Comparison of ENCODE assay signal across 1 cellular context in the genomic region with DNA sequence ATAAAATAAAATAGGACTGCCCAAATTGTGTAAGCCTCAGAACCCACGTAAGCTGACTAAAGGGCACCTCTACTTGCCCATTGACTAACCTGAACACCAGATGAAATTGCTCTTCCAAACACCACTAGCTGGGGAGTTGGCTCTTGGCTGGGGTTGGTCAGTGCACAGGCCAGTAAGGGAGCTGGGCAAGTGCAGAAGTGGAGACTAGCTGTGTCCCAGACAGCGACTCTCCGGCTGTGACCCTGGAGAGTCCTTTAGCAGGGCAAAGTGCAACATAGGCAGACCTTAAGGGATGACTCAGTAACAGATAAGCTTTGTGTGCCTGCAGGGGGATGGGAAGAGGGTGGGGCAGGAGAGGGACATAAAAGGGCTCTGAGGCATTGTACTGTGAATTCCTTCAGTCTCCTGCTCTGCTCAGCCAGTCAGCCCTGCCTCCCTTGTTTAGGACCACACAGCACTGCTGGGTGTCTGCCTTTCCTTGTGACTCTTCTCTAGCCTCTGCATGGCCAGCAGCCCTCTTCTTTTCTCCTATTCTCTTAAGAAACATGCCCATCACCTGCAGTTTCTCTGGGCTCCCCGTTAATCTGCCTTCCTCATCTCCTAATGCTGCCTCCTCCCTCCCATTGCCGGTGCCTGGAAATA.
A peak's percentile ranks its signal among the peaks of the same experiment; 100 is the strongest.
TF ChIP-seq lines count a peak whose summit lies in the region.

No MANE protein-coding gene starts in this region.

TF ChIP-seq in K562, 482 proteins besides CTCF, POLR2A, EP300 and RAD21 (continued from another document and continues in another):
- peak in 1 of 2 experiments; percentile 47 for TF ChIP-seq AFF1 (IDR thresholded peaks at IDR 0.05; ENCODE audit: low read depth in 1 of 2, partially characterized antibody in 2 of 2)
- TF ChIP-seq, protein P1, sequence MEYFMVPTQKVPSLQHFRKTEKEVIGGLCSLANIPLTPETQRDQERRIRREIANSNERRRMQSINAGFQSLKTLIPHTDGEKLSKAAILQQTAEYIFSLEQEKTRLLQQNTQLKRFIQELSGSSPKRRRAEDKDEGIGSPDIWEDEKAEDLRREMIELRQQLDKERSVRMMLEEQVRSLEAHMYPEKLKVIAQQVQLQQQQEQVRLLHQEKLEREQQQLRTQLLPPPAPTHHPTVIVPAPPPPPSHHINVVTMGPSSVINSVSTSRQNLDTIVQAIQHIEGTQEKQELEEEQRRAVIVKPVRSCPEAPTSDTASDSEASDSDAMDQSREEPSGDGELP (CRISPR knock-in tag; IDR thresholded peaks at IDR 0.05; ENCODE audit: borderline replicate concordance), result peak; percentile 51; the same call in 1 of the 2 replicates
- TF ChIP-seq NBN (IDR thresholded peaks at IDR 0.05; ENCODE audit: low read depth), result peak; percentile 62; the same call in 1 of the 2 replicates
- peak; percentile 93 for TF ChIP-seq SOX6 (IDR thresholded peaks at IDR 0.05)
- peak; percentile 92 for TF ChIP-seq DPF2 (IDR thresholded peaks at IDR 0.05)
- TF ChIP-seq BRCA1 (IDR thresholded peaks at IDR 0.05), result no peak
- TF ChIP-seq BRCA1 (CRISPR knock-in tag; IDR thresholded peaks at IDR 0.05), result no peak
- no peak for TF ChIP-seq SAP30 (IDR thresholded peaks at IDR 0.05; ENCODE audit: borderline replicate concordance, insufficient read depth, low read depth, low read length, poor library complexity, severe bottlenecking)
- TF ChIP-seq, protein P2, sequence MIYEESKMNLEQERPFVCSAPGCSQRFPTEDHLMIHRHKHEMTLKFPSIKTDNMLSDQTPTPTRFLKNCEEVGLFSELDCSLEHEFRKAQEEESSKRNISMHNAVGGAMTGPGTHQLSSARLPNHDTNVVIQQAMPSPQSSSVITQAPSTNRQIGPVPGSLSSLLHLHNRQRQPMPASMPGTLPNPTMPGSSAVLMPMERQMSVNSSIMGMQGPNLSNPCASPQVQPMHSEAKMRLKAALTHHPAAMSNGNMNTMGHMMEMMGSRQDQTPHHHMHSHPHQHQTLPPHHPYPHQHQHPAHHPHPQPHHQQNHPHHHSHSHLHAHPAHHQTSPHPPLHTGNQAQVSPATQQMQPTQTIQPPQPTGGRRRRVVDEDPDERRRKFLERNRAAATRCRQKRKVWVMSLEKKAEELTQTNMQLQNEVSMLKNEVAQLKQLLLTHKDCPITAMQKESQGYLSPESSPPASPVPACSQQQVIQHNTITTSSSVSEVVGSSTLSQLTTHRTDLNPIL (CRISPR knock-in tag; IDR thresholded peaks at IDR 0.05), result no peak
- peak; percentile 60; the same call in 1 of the 2 replicates for TF ChIP-seq MAFF (IDR thresholded peaks at IDR 0.05; ENCODE audit: low read length)
- TF ChIP-seq ZNF76 (CRISPR knock-in tag; IDR thresholded peaks at IDR 0.05; ENCODE audit: borderline replicate concordance), result no peak
- peak; percentile 60; the same call in 1 of the 2 replicates for TF ChIP-seq VEZF1 (CRISPR knock-in tag; IDR thresholded peaks at IDR 0.05)
- no peak for TF ChIP-seq ILF3 (IDR thresholded peaks at IDR 0.05; ENCODE audit: borderline replicate concordance)
- TF ChIP-seq RNF2 (IDR thresholded peaks at IDR 0.05), result peak; percentile 85
- peak; percentile 33; the same call in 1 of the 2 replicates for TF ChIP-seq RBFOX2 (IDR thresholded peaks at IDR 0.05; ENCODE audit: low read depth, low read length)
- TF ChIP-seq ZEB2 (IDR thresholded peaks at IDR 0.05), result 0 out of 2 replicates have a peak, but pooled peaks have one; percentile 23
- peak; percentile 44 for TF ChIP-seq CXXC5 (CRISPR knock-in tag; IDR thresholded peaks at IDR 0.05)
- peak; percentile 51; the same call in 1 of the 2 replicates for TF ChIP-seq MBD2 (IDR thresholded peaks at IDR 0.05; ENCODE audit: borderline replicate concordance, low read depth)
- no peak for TF ChIP-seq RBM25 (IDR thresholded peaks at IDR 0.05; ENCODE audit: low read depth, low read length, severe bottlenecking)
- 0 out of 2 replicates have a peak, but pooled peaks have one; percentile 18 for TF ChIP-seq NCOA1 (IDR thresholded peaks at IDR 0.05; ENCODE audit: low read depth)
- peak; percentile 35 for TF ChIP-seq KDM5B (IDR thresholded peaks at IDR 0.05; ENCODE audit: insufficient replicate concordance, low read depth, low read length)
- TF ChIP-seq SREBF2 (CRISPR knock-in tag; IDR thresholded peaks at IDR 0.05), result no peak
- peak; percentile 84 for TF ChIP-seq NCOR1 (IDR thresholded peaks at IDR 0.05)
- no peak for TF ChIP-seq CBFA2T2 (conservative IDR thresholded peaks at IDR 0.05)
- peak; percentile 33 for TF ChIP-seq NEUROD1 (IDR thresholded peaks at IDR 0.05; ENCODE audit: borderline replicate concordance, low read depth, low read length, partially characterized antibody)
- no peak for TF ChIP-seq ZNF143 (CRISPR knock-in tag; IDR thresholded peaks at IDR 0.05)
- TF ChIP-seq, protein P3, sequence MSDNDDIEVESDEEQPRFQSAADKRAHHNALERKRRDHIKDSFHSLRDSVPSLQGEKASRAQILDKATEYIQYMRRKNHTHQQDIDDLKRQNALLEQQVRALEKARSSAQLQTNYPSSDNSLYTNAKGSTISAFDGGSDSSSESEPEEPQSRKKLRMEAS (CRISPR knock-in tag; IDR thresholded peaks at IDR 0.05), result no peak
- no peak for TF ChIP-seq PHB2 (IDR thresholded peaks at IDR 0.05; ENCODE audit: low read depth)
- TF ChIP-seq KLF6 (CRISPR knock-in tag; IDR thresholded peaks at IDR 0.05; ENCODE audit: borderline replicate concordance), result peak; percentile 54; the same call in 1 of the 2 replicates
- TF ChIP-seq MED1 (CRISPR knock-in tag; IDR thresholded peaks at IDR 0.05; ENCODE audit: borderline replicate concordance), result no peak
- TF ChIP-seq NFE2 (IDR thresholded peaks at IDR 0.05; ENCODE audit: low read depth), result peak; percentile 87
- peak; percentile 75 for TF ChIP-seq CREM (IDR thresholded peaks at IDR 0.05; ENCODE audit: low read depth)
- peak; percentile 38 for TF ChIP-seq FOS (IDR thresholded peaks at IDR 0.05; ENCODE audit: extremely low read depth, insufficient read length)
- 0 out of 2 replicates have a peak, but pooled peaks have one; percentile 6 for TF ChIP-seq ZNF24 (IDR thresholded peaks at IDR 0.05)
- TF ChIP-seq ARID1B (IDR thresholded peaks at IDR 0.05), result peak; percentile 85
- TF ChIP-seq KDM1A (IDR thresholded peaks at IDR 0.05), result peak; percentile 21 to 73; a peak in 3 of 4 replicates
- TF ChIP-seq NR2C2 (CRISPR knock-in tag; IDR thresholded peaks at IDR 0.05), result peak; percentile 37; the same call in 1 of the 2 replicates
- TF ChIP-seq NR2C2 (tag; IDR thresholded peaks at IDR 0.05), result peak; percentile 95
- peak; percentile 22 for TF ChIP-seq HDAC3 (IDR thresholded peaks at IDR 0.05; ENCODE audit: borderline replicate concordance, partially characterized antibody)
- peak; percentile 60 for TF ChIP-seq BHLHE40 (IDR thresholded peaks at IDR 0.05; ENCODE audit: low read length)
- TF ChIP-seq ZNF124 (CRISPR knock-in tag; IDR thresholded peaks at IDR 0.05), result no peak
- 0 out of 2 replicates have a peak, but pooled peaks have one; percentile 15 for TF ChIP-seq ZNF644 (tag; IDR thresholded peaks at IDR 0.05; ENCODE audit: low read depth)
- peak; percentile 36; the same call in 1 of the 2 replicates for TF ChIP-seq ZNF766 (CRISPR knock-in tag; conservative IDR thresholded peaks at IDR 0.05)
- peak; percentile 41 for TF ChIP-seq TBP (optimal IDR thresholded peaks at IDR 0.05; ENCODE audit: low read depth, low read length)
- peak in 1 of 2 experiments; percentile 76; a peak in 2 of 4 replicates for TF ChIP-seq RCOR1 (IDR thresholded peaks at IDR 0.05; ENCODE audit: borderline replicate concordance in 1 of 2, low read depth in 2 of 2, low read length in 2 of 2)
- 0 out of 2 replicates have a peak, but pooled peaks have one; percentile 35 for TF ChIP-seq GATAD2B (IDR thresholded peaks at IDR 0.05; ENCODE audit: borderline replicate concordance)
- TF ChIP-seq, protein P4, sequence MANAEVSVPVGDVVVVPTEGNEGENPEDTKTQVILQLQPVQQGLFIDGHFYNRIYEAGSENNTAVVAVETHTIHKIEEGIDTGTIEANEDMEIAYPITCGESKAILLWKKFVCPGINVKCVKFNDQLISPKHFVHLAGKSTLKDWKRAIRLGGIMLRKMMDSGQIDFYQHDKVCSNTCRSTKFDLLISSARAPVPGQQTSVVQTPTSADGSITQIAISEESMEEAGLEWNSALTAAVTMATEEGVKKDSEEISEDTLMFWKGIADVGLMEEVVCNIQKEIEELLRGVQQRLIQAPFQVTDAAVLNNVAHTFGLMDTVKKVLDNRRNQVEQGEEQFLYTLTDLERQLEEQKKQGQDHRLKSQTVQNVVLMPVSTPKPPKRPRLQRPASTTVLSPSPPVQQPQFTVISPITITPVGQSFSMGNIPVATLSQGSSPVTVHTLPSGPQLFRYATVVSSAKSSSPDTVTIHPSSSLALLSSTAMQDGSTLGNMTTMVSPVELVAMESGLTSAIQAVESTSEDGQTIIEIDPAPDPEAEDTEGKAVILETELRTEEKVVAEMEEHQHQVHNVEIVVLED (CRISPR knock-in tag; IDR thresholded peaks at IDR 0.05), result no peak
- peak; percentile 47 for TF ChIP-seq CCNT2 (IDR thresholded peaks at IDR 0.05; ENCODE audit: borderline replicate concordance, extremely low read depth, insufficient read length, low read depth, low read length)
- TF ChIP-seq SMARCA4 (IDR thresholded peaks at IDR 0.05), result peak; percentile 90
- no peak for TF ChIP-seq MEIS2 (IDR thresholded peaks at IDR 0.05; ENCODE audit: partially characterized antibody)
- peak; percentile 87 for TF ChIP-seq ZNF316 (IDR thresholded peaks at IDR 0.05)
- no peak for TF ChIP-seq TAF9B (IDR thresholded peaks at IDR 0.05; ENCODE audit: partially characterized antibody)
- TF ChIP-seq HNRNPUL1 (IDR thresholded peaks at IDR 0.05; ENCODE audit: low read length), result no peak
- TF ChIP-seq PHF8 (IDR thresholded peaks at IDR 0.05; ENCODE audit: borderline replicate concordance, low read length), result peak; percentile 27; the same call in 1 of the 2 replicates
- peak; percentile 51 to 56 for TF ChIP-seq NRF1 (conservative IDR thresholded peaks at IDR 0.05 in 1 of 2, IDR thresholded peaks at IDR 0.05 in 1 of 2)
- peak; percentile 70; the same call in 1 of the 2 replicates for TF ChIP-seq MTA3 (IDR thresholded peaks at IDR 0.05; ENCODE audit: borderline replicate concordance)
- TF ChIP-seq RUNX1 (IDR thresholded peaks at IDR 0.05; ENCODE audit: low read depth), result no peak
- TF ChIP-seq NR2C1 (IDR thresholded peaks at IDR 0.05), result peak; percentile 92
- peak; percentile 96 for TF ChIP-seq NR2C1 (tag; IDR thresholded peaks at IDR 0.05)
- TF ChIP-seq NFRKB (IDR thresholded peaks at IDR 0.05; ENCODE audit: low read depth), result peak; percentile 36; the same call in 1 of the 2 replicates
